ENCODE assay signal across 15 cellular contexts in the genomic region with DNA sequence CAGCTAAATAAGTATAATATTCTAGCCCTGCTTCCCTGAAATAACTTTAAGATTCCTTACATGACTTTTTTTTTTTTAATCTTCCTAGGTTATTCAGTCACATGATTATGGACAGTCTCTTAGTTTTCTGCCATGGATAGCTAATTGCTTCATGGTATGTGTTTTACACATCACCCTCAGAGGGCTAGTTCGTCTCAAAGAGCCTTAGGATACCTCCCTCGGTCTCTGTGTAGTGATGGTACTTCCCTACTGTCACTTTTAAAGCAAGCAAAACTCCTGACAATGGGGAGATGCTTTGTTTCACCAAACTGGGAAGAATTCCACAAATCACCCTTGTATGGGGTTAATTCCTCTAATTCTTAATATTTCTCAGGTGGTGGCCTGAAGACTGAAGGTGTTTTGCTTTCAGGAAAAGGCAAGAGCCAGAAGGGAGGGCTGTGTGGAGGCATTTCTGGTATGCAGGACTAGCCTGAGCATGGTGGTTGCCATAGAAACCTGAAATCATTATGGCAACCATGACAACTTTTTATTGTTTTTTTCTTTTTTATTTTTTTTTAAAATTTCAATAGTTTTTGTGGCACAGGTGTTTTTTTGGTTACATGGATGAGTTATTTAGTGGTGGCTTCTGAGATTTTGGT.
A peak's percentile ranks its signal among the peaks of the same experiment; 100 is the strongest.
DNase-seq lines count a peak whose midpoint lies in the region; ATAC-seq, FAIRE-seq and TF ChIP-seq lines count a peak whose summit lies in the region.
"Had no signal": no experiment of that assay in that cellular context is flagged by ENCODE, and none has a peak within 500 bp of the region (broad histone marks: within the 10 kb centered on the region; RNA-seq: fewer than 3 reads in every experiment).

No MANE protein-coding gene starts in this region.

- CTCF ChIA-PET in K562 (lab: Yijun Ruan, JAX; ENCODE audit: low intra/inter-chr PET ratio): no interaction called here

- no peak overlapping the region for H3K27ac ChIP-seq in GM23248
- H3K27ac ChIP-seq in K562 (ENCODE audit: extremely low read depth, low read depth, low read length): no peak overlapping the region
- H3K27ac ChIP-seq in hepatocyte: peak overlapping the region; percentile 4
- H3K27ac ChIP-seq in trophoblast cell (ENCODE audit: low read depth, low read length): peak overlapping the region; percentile 76
- H3K27ac ChIP-seq: stomach had no signal

- intact Hi-C loops in K562 (cut with micrococcal nuclease) (no loop called here), Right ventricle myocardium inferior (cut with DNase I) (no loop called here)

- TF ChIP-seq RAD21 in K562 (CRISPR knock-in tag; conservative IDR thresholded peaks at IDR 0.05 in 1 of 2, IDR thresholded peaks at IDR 0.05 in 1 of 2): no peak

- H3K36me3 ChIP-seq in GM23248 (ENCODE audit: low read depth): no peaks in the 10 kb centered on the region
- H3K36me3 ChIP-seq in K562 (ENCODE audit: control insufficient read depth, insufficient read depth, low read length): no peaks in the 10 kb centered on the region
- H3K36me3 ChIP-seq in hepatocyte (replicated peaks; ENCODE audit: insufficient read depth, low read depth): no peaks in the 10 kb centered on the region
- no peaks in the 10 kb centered on the region for H3K36me3 ChIP-seq in trophoblast cell (ENCODE audit: control insufficient read depth in 1 of 2, insufficient read depth in 2 of 2, low read length in 2 of 2)

- no peak overlapping the region for H4K12ac ChIP-seq in trophoblast cell (ENCODE audit: low read depth, low read length)

- H3K9ac ChIP-seq in GM23248: no peak overlapping the region
- no peak overlapping the region for H3K9ac ChIP-seq in K562 (ENCODE audit: insufficient read depth in 1 of 2, low read depth in 2 of 2, low read length in 2 of 2)
- H3K9ac ChIP-seq in trophoblast cell (ENCODE audit: low read length): no peak overlapping the region

- H3K27me3 ChIP-seq in GM23248 (replicated peaks; ENCODE audit: insufficient read depth) (no peaks in the 10 kb centered on the region), K562 (ENCODE audit: control insufficient read depth in 2 of 2, insufficient read depth in 2 of 2, low read length in 2 of 2) (no peaks in the 10 kb centered on the region; a peak in 1 of 5 replicates), hepatocyte (no peaks in the 10 kb centered on the region), trophoblast cell (ENCODE audit: insufficient read depth, low read length) (no peaks in the 10 kb centered on the region)
- H3K27me3 ChIP-seq: stomach had no signal

- H3K9me1 ChIP-seq in K562 (ENCODE audit: control insufficient read depth, insufficient read depth, low read length): no peaks in the 10 kb centered on the region

- TF ChIP-seq CTCF in K562 (IDR thresholded peaks at IDR 0.05 in 2 of 3, conservative IDR thresholded peaks at IDR 0.05 in 1 of 3; ENCODE audit: insufficient read depth in 2 of 3, low read depth in 1 of 3, low read length in 3 of 3): no peak
- no peak for TF ChIP-seq CTCF in hepatocyte (IDR thresholded peaks at IDR 0.05; ENCODE audit: poor library complexity)

- no peak overlapping the region for H3K18ac ChIP-seq in trophoblast cell (ENCODE audit: low read length)

- POLR2A ChIA-PET in K562 (lab: Yijun Ruan, JAX): no interaction called here

- no peak overlapping the region for H2AK5ac ChIP-seq in trophoblast cell (ENCODE audit: low read length)

- no peak overlapping the region for H4K91ac ChIP-seq in trophoblast cell (ENCODE audit: low read depth, low read length)

- no peaks in the 10 kb centered on the region for H4K20me1 ChIP-seq in GM23248 (ENCODE audit: insufficient read depth)
- no peaks in the 10 kb centered on the region for H4K20me1 ChIP-seq in K562 (replicated peaks; ENCODE audit: control insufficient read depth, insufficient read depth, low read length)
- no peaks in the 10 kb centered on the region for H4K20me1 ChIP-seq in hepatocyte (ENCODE audit: insufficient read depth, poor library complexity, severe bottlenecking)

- H3F3A ChIP-seq in GM23248 (ENCODE audit: insufficient read depth): no peaks in the 10 kb centered on the region

- no peak overlapping the region for H3K4me3 ChIP-seq in GM23248
- H3K4me3 ChIP-seq in K562: no peak overlapping the region
- no peak overlapping the region for H3K4me3 ChIP-seq in hepatocyte
- H3K4me3 ChIP-seq in trophoblast cell (ENCODE audit: low read depth, low read length): no peak overlapping the region
- H3K4me3 ChIP-seq: stomach had no signal

- H3K4me2 ChIP-seq in GM23248 (ENCODE audit: unreplicated experiment) (no peak overlapping the region), K562 (ENCODE audit: insufficient read depth, low read length) (no peak overlapping the region), hepatocyte (no peak overlapping the region), trophoblast cell (ENCODE audit: low read length) (peak overlapping the region; percentile 62)

- no peak overlapping the region for H3K14ac ChIP-seq in trophoblast cell (ENCODE audit: low read length)

- H2AFZ ChIP-seq in GM23248 (no peak overlapping the region), K562 (ENCODE audit: low read depth, low read length) (no peak overlapping the region), hepatocyte (no peak overlapping the region), trophoblast cell (ENCODE audit: insufficient read depth, low read length, poor library complexity) (no peak overlapping the region)

- H3K9me2 ChIP-seq in GM23248 (ENCODE audit: insufficient read depth) (no peaks in the 10 kb centered on the region), hepatocyte (replicated peaks; ENCODE audit: insufficient read depth) (no peaks in the 10 kb centered on the region)

- no peak overlapping the region for H2BK5ac ChIP-seq in trophoblast cell (ENCODE audit: low read depth, low read length, poor library complexity)

- peaks cover 6% of the 10 kb centered on the region for H3K79me1 ChIP-seq in trophoblast cell (ENCODE audit: low read length)

- H3K9me3 ChIP-seq in GM23248 (ENCODE audit: low read depth) (no peaks in the 10 kb centered on the region), K562 (replicated peaks; ENCODE audit: control insufficient read depth, insufficient read depth, low read depth, low read length) (no peaks in the 10 kb centered on the region), hepatocyte (ENCODE audit: low read depth) (no peaks in the 10 kb centered on the region), trophoblast cell (ENCODE audit: insufficient read depth, low read depth, low read length) (no peaks in the 10 kb centered on the region)

- no peak overlapping the region for H3K23ac ChIP-seq in trophoblast cell (ENCODE audit: low read length)

- H3K4ac ChIP-seq in trophoblast cell (ENCODE audit: low read depth, low read length): no peak overlapping the region

- H4K8ac ChIP-seq in trophoblast cell (ENCODE audit: low read depth, low read length): no peak overlapping the region

- BruUV-seq in K562 (replicated peaks; lab: Mats Ljungman, UMichigan): no TSS peak

- TF ChIP-seq POLR2A in K562 (conservative IDR thresholded peaks at IDR 0.05): no peak

- no peak for TF ChIP-seq EP300 in K562 (IDR thresholded peaks at IDR 0.05; ENCODE audit: low read length)

- no peak for ATAC-seq in K562
- no peak for ATAC-seq in HG03565 (IDR thresholded peaks at IDR 0.05; ENCODE audit: unreplicated experiment)
- no peak for ATAC-seq in Right ventricle myocardium inferior
- ATAC-seq: naive thymus-derived CD4-positive, alpha-beta T cell had no signal

- in situ Hi-C loops in GM23248 (cut with MboI) (no loop called here), K562 (cut with MboI) (no loop called here), G401 (cut with HindIII; ENCODE audit: low sequenced_read_pairs) (no loop called here)

- H3K79me2 ChIP-seq in GM23248 (ENCODE audit: insufficient read depth) (no peaks in the 10 kb centered on the region), K562 (ENCODE audit: control insufficient read depth, insufficient read depth, low read length) (no peaks in the 10 kb centered on the region), hepatocyte (no peaks in the 10 kb centered on the region), trophoblast cell (ENCODE audit: control insufficient read depth, insufficient read depth, low read length, poor library complexity) (no peaks in the 10 kb centered on the region)

- peak; percentile 50 for DNase-seq in GM23248
- DNase-seq in K562 (ENCODE audit: extremely low read depth in 1 of 4, low spot score in 3 of 4): no peak
- DNase-seq in hepatocyte (ENCODE audit: low spot score): peak; percentile 28
- DNase-seq in trophoblast cell: peak; percentile 1 to 74
- no peak for DNase-seq in G401 (ENCODE audit: low spot score)
- DNase-seq in Right ventricle myocardium inferior (ENCODE audit: missing footprints): no peak
- no peak for DNase-seq in NK-92 treated with Interleukin-12 subunit alpha and Interleukin-12 subunit beta, amount 100 ng/mL, for 24 hours (lab: John Stamatoyannopoulos, UW)
- DNase-seq: activated naive CD4-positive, alpha-beta T cell treated with anti-CD3 and anti-CD28 coated beads, Interleukin-2, amount 50 U/mL, for 16 hours; KG1; NCI-H1694; NCI-H748 treated with DMSO at 0.1 percent for 48 hours; SHP77; stomach had no signal

- peak overlapping the region; percentile 60 for H2BK120ac ChIP-seq in trophoblast cell (ENCODE audit: insufficient read depth, low read length, poor library complexity)

- no peaks in the 10 kb centered on the region for H3K4me1 ChIP-seq in GM23248 (ENCODE audit: insufficient read depth)
- H3K4me1 ChIP-seq in K562 (replicated peaks in 1 of 2; ENCODE audit: control insufficient read depth in 2 of 2, insufficient read depth in 2 of 2, low read length in 2 of 2): no peaks in the 10 kb centered on the region; a peak in 1 of 5 replicates
- H3K4me1 ChIP-seq in hepatocyte (ENCODE audit: insufficient read depth): no peaks in the 10 kb centered on the region
- peaks cover under 1 to 7% of the 10 kb centered on the region in 2 experiments for H3K4me1 ChIP-seq in trophoblast cell (ENCODE audit: control insufficient read depth in 1 of 2, insufficient read depth in 2 of 2, low read length in 2 of 2)
- H3K4me1 ChIP-seq: stomach had no signal

- no peak for FAIRE-seq in K562 (lab: Jason Lieb, UNC)

- no peak overlapping the region for H2BK12ac ChIP-seq in trophoblast cell (ENCODE audit: low read length)

- WGBS in GM23248 (ENCODE audit: low coverage in 1 of 2, low lambda C conversion rate in 2 of 2, missing lambda C conversion rate in 2 of 2), 2 experiments: 60 to 62% methylated on average over 2 of the region's 2 CpGs
- WGBS in K562 (ENCODE audit: insufficient coverage, low coverage, missing lambda C conversion rate): 25% methylated on average over 2 of the region's 2 CpGs
- WGBS in hepatocyte (ENCODE audit: low lambda C conversion rate, missing lambda C conversion rate): 49% methylated on average over 2 of the region's 2 CpGs
- WGBS in trophoblast cell (ENCODE audit: extremely low coverage, insufficient coverage, insufficient read length): no CpG with 5 or more reads among the region's 2 CpGs

TF ChIP-seq in K562, 482 proteins besides CTCF, POLR2A, EP300 and RAD21:
- TF ChIP-seq RFX1 (IDR thresholded peaks at IDR 0.05) (peak; percentile 66), ZNF695 (CRISPR knock-in tag; IDR thresholded peaks at IDR 0.05) (no peak)
- TF ChIP-seq, protein P1, sequence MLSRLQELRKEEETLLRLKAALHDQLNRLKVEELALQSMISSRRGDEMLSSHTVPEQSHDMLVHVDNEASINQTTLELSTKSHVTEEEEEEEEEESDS (CRISPR knock-in tag; IDR thresholded peaks at IDR 0.05): no peak

Comparison
In these comparisons a context has a peak if more than half of its experiments do, and no peak if none do; other contexts are left out.
1. DNase-seq: peak in GM23248 (single experiment), hepatocyte (single experiment) and trophoblast cell (2 of 2); none in K562 (0 of 4), G401 (single experiment), Right ventricle myocardium inferior (single experiment) and NK-92 treated with Interleukin-12 subunit alpha and Interleukin-12 subunit beta, amount 100 ng/mL, for 24 hours (single experiment).
2. H3K27ac ChIP-seq: peak in hepatocyte (single experiment) and trophoblast cell (single experiment); none in GM23248 (single experiment) and K562 (single experiment).